ENCODE assay signal across 10 cellular contexts in the genomic region with DNA sequence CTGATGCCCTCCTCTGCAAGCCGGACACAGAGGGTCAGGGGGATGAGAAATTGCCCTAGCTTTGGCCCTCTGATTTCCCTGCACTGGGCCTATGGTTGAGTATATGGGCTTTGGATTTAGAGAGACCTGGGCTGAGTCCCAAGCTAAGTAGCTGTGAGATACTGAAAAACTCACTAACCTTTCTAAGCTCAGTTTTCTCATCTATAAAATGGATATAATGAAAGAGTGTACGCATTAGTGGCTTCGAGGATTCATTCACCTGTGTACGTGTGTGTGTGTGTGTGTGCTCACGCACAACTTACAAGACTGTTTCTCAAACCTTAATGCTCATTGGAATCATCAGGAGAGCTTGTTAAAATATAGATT. TPM values are rescaled to one million over a fixed set of nuclear protein-coding genes. Genes with fewer than 3 reads are reported as not detected.
DNase-seq lines count a peak whose midpoint lies in the region; ATAC-seq and TF ChIP-seq lines count a peak whose summit lies in the region.
"Had no signal": no experiment of that assay in that cellular context is flagged by ENCODE, and none has a peak within 500 bp of the region (broad histone marks: within the 10 kb centered on the region; RNA-seq: fewer than 3 reads in every experiment).

No MANE protein-coding gene starts in this region.

- H3K36me3 Mint-ChIP-seq in activated T-cell treated with anti-CD3 and anti-CD28 coated beads, Interleukin-2, amount 50 U/mL, for 72 hours (ENCODE audit: insufficient read depth in 2 of 2): peaks cover 0 to 4% of the 10 kb centered on the region in 2 donors
- no peaks in the 10 kb centered on the region for H3K36me3 Mint-ChIP-seq in activated CD8-positive, alpha-beta T cell treated with anti-CD3 and anti-CD28 coated beads for 36 hours (ENCODE audit: low read depth)
- no peaks in the 10 kb centered on the region for H3K36me3 Mint-ChIP-seq in memory B cell

- H3K27me3 ChIP-seq in suprapubic skin: peaks cover 4% of the 10 kb centered on the region

- WGBS in suprapubic skin: 63% methylated on average over 4 of the region's 5 CpGs

- CTCF ChIA-PET in activated CD8-positive, alpha-beta T cell treated with anti-CD3 and anti-CD28 coated beads for 36 hours (lab: Charles Lee): interaction anchor here (0.6 to 6.8 kb wide), 75 partner anchors 9 to 563 kb away, joined by 3 to 109 read pairs (median 5); partner anchors contain the start of genes ACOT8, MATN4, PIGT and SDC4

- H3K4me1 ChIP-seq in suprapubic skin: peaks cover 24% of the 10 kb centered on the region

- H3K9me3 ChIP-seq in suprapubic skin: no peaks in the 10 kb centered on the region

- H3K27ac ChIP-seq in suprapubic skin: no peak overlapping the region

- TF ChIP-seq EP300 in suprapubic skin (IDR thresholded peaks at IDR 0.05): no peak

- ATAC-seq in activated T-cell treated with anti-CD3 and anti-CD28 coated beads, Interleukin-2, amount 50 U/mL, for 72 hours (replicated peaks in 1 of 2): no peak
- no peak for ATAC-seq in activated CD8-positive, alpha-beta T cell treated with anti-CD3 and anti-CD28 coated beads for 36 hours
- ATAC-seq in memory B cell (ENCODE audit: low read depth) (no peak), HG03039 (IDR thresholded peaks at IDR 0.05; ENCODE audit: unreplicated experiment) (no peak), HG03135 (IDR thresholded peaks at IDR 0.05; ENCODE audit: unreplicated experiment) (no peak)

- H3K27me3 Mint-ChIP-seq in activated T-cell treated with anti-CD3 and anti-CD28 coated beads, Interleukin-2, amount 50 U/mL, for 72 hours (ENCODE audit: low read depth): peaks cover 40% of the 10 kb centered on the region
- H3K27me3 Mint-ChIP-seq in activated CD8-positive, alpha-beta T cell treated with anti-CD3 and anti-CD28 coated beads for 36 hours: peaks cover 30% of the 10 kb centered on the region
- peaks cover 14% of the 10 kb centered on the region for H3K27me3 Mint-ChIP-seq in memory B cell

- H3K27ac Mint-ChIP-seq in activated T-cell treated with anti-CD3 and anti-CD28 coated beads, Interleukin-2, amount 50 U/mL, for 72 hours: no peak overlapping the region
- H3K27ac Mint-ChIP-seq in activated CD8-positive, alpha-beta T cell treated with anti-CD3 and anti-CD28 coated beads for 36 hours: no peak overlapping the region
- H3K27ac Mint-ChIP-seq in memory B cell: no peak overlapping the region

- peaks cover 0 to 2% of the 10 kb centered on the region in 2 donors for H3K9me3 Mint-ChIP-seq in activated T-cell treated with anti-CD3 and anti-CD28 coated beads, Interleukin-2, amount 50 U/mL, for 72 hours
- no peaks in the 10 kb centered on the region for H3K9me3 Mint-ChIP-seq in activated CD8-positive, alpha-beta T cell treated with anti-CD3 and anti-CD28 coated beads for 36 hours
- H3K9me3 Mint-ChIP-seq in memory B cell: no peaks in the 10 kb centered on the region

- TF ChIP-seq POLR2A in suprapubic skin (IDR thresholded peaks at IDR 0.05): no peak

- H3K4me1 Mint-ChIP-seq in activated T-cell treated with anti-CD3 and anti-CD28 coated beads, Interleukin-2, amount 50 U/mL, for 72 hours (ENCODE audit: low read depth): peaks cover 5% of the 10 kb centered on the region
- H3K4me1 Mint-ChIP-seq in activated CD8-positive, alpha-beta T cell treated with anti-CD3 and anti-CD28 coated beads for 36 hours (ENCODE audit: low read depth): peaks cover 2% of the 10 kb centered on the region
- H3K4me1 Mint-ChIP-seq in memory B cell: peaks cover 13% of the 10 kb centered on the region

- intact Hi-C loops in activated CD8-positive, alpha-beta T cell treated with anti-CD3 and anti-CD28 coated beads for 36 hours (cut with micrococcal nuclease): loop anchor here (5.0 kb wide), 1 partner anchor 157 kb away; no protein-coding TSS in a partner anchor

- POLR2A ChIA-PET in activated CD8-positive, alpha-beta T cell treated with anti-CD3 and anti-CD28 coated beads for 36 hours (lab: Charles Lee): interaction anchor here (0.6 to 2.9 kb wide), 5 partner anchors 9 to 194 kb away, joined by 3 to 9 read pairs (median 3); partner anchors contain the start of gene SYS1

- no peak for DNase-seq in activated T-cell treated with anti-CD3 and anti-CD28 coated beads, Interleukin-2, amount 50 U/mL, for 72 hours
- DNase-seq in activated T-cell treated with anti-CD3 and anti-CD28 coated beads, Interleukin-2, amount 50 U/mL, for 48 hours: no peak
- no peak for DNase-seq in activated CD8-positive, alpha-beta T cell treated with anti-CD3 and anti-CD28 coated beads for 36 hours
- DNase-seq in memory B cell (ENCODE audit: low spot score in 2 of 2) (no peak), suprapubic skin (ENCODE audit: low spot score in 2 of 2) (no peak), activated gamma-delta T cell treated with Interleukin-2 at 50 U/mL for 16 hours (no peak)

- peak; percentile 51 for TF ChIP-seq CTCF in activated CD8-positive, alpha-beta T cell treated with anti-CD3 and anti-CD28 coated beads for 36 hours (IDR thresholded peaks at IDR 0.05)
- no peak for TF ChIP-seq CTCF in suprapubic skin (IDR thresholded peaks at IDR 0.05)

- peak overlapping the region; percentile 79 for H3K4me3 Mint-ChIP-seq in activated T-cell treated with anti-CD3 and anti-CD28 coated beads, Interleukin-2, amount 50 U/mL, for 72 hours
- H3K4me3 Mint-ChIP-seq in activated CD8-positive, alpha-beta T cell treated with anti-CD3 and anti-CD28 coated beads for 36 hours: peak overlapping the region; percentile 69
- peak overlapping the region; percentile 76 for H3K4me3 Mint-ChIP-seq in memory B cell

- no peaks in the 10 kb centered on the region for H3K36me3 ChIP-seq in suprapubic skin

- peak overlapping the region; percentile 53 for H3K4me3 ChIP-seq in suprapubic skin

RNA-seq across cellular contexts. Expression of gene RBPJL, which starts 12.7 kb away (rescaled TPM):
- not detected for total RNA-seq in activated T-cell treated with anti-CD3 and anti-CD28 coated beads, Interleukin-2, amount 50 U/mL, for 72 hours
- total RNA-seq in activated CD8-positive, alpha-beta T cell treated with anti-CD3 and anti-CD28 coated beads for 36 hours: not detected
- not detected for total RNA-seq in suprapubic skin
- total RNA-seq: activated CD8-positive, alpha-beta memory T cell treated with anti-CD3 and anti-CD28 coated beads for 36 hours; left colon had no signal

RNA-seq across cellular contexts. Expression of gene MATN4, which starts 14.1 kb away (rescaled TPM):
- 1 to 10 TPM; 3.5 to 5.1 TPM for total RNA-seq in activated T-cell treated with anti-CD3 and anti-CD28 coated beads, Interleukin-2, amount 50 U/mL, for 72 hours
- total RNA-seq in activated CD8-positive, alpha-beta T cell treated with anti-CD3 and anti-CD28 coated beads for 36 hours: 1 to 10 TPM in 1 of 2 experiments, under 1 TPM in 1; 0.74 to 1.2 TPM
- total RNA-seq in suprapubic skin: 1 to 10 TPM in 1 of 4 donors, under 1 TPM in 2, not detected in 1; 0.25 to 1.5 (median 0.94) TPM
- total RNA-seq: left colon had no signal

RNA-seq across cellular contexts. Expression of gene SLPI, which starts 39.6 kb away (rescaled TPM):
- not detected for total RNA-seq in activated T-cell treated with anti-CD3 and anti-CD28 coated beads, Interleukin-2, amount 50 U/mL, for 72 hours
- not detected for total RNA-seq in activated CD8-positive, alpha-beta T cell treated with anti-CD3 and anti-CD28 coated beads for 36 hours
- total RNA-seq in suprapubic skin: 100 to 1,000 TPM in 3 of 4 donors, 10 to 100 TPM in 1; 97.4 to 632 (median 292) TPM
- total RNA-seq: activated CD8-positive, alpha-beta memory T cell treated with anti-CD3 and anti-CD28 coated beads for 36 hours had no signal

RNA-seq across cellular contexts. Expression of gene SDC4, which starts 54.2 kb away (rescaled TPM):
- 10 to 100 TPM; 37.7 to 51.1 TPM for total RNA-seq in activated T-cell treated with anti-CD3 and anti-CD28 coated beads, Interleukin-2, amount 50 U/mL, for 72 hours
- total RNA-seq in activated CD8-positive, alpha-beta T cell treated with anti-CD3 and anti-CD28 coated beads for 36 hours: 10 to 100 TPM; 21.1 to 22.0 TPM
- 100 to 1,000 TPM; 156 to 255 (median 216) TPM for total RNA-seq in suprapubic skin

Comparison
In these comparisons a context has a peak if more than half of its experiments do, and no peak if none do; other contexts are left out.
1. RNA of gene SLPI, which starts 39.6 kb away (total RNA-seq): 97.4 to 632 TPM in suprapubic skin; not detected in activated T-cell treated with anti-CD3 and anti-CD28 coated beads, Interleukin-2, amount 50 U/mL, for 72 hours and not detected in activated CD8-positive, alpha-beta T cell treated with anti-CD3 and anti-CD28 coated beads for 36 hours; every median in the first group is over 10 times any median in the second.
2. Peak in every context shown above with its lines, with median percentiles within 50 percentile points of each other: H3K4me3 Mint-ChIP-seq.